ENCODE assay signal across 8 cellular contexts in genomic region chr11:43359432-43359818, GRCh38. TPM values are rescaled to one million over a fixed set of nuclear protein-coding genes. Genes with fewer than 3 reads are reported as not detected.
DNase-seq lines count a peak whose midpoint lies in the region; ATAC-seq and TF ChIP-seq lines count a peak whose summit lies in the region.

No MANE protein-coding gene starts in this region.

- peak overlapping the region; percentile 96 for H3K4me2 ChIP-seq in neural progenitor cell

- H3K27ac ChIP-seq in HL-60 (replicated peaks) (peak overlapping the region; percentile 95), neural progenitor cell (peak overlapping the region; percentile 94)

- no peak for TF ChIP-seq CTCF in HL-60 (IDR thresholded peaks at IDR 0.05; ENCODE audit: insufficient read depth, low read length)
- no peak for TF ChIP-seq CTCF in activated B cell treated with CpG ODN at 0.5 μM for 24 hours (IDR thresholded peaks at IDR 0.05)
- TF ChIP-seq CTCF in fibroblast of pulmonary artery (IDR thresholded peaks at IDR 0.05; ENCODE audit: low read length, missing control alignments) = no peak
- no peak for TF ChIP-seq CTCF in neural progenitor cell (IDR thresholded peaks at IDR 0.05)

- intact Hi-C loops in activated B cell treated with CpG ODN at 0.5 μM for 24 hours (cut with micrococcal nuclease) = loop anchor here (1.0 to 5.0 kb wide), 6 partner anchors 8 to 1995 kb away; partner anchors contain the start of gene ACCS

- H3K4me1 Mint-ChIP-seq in activated B cell treated with CpG ODN at 0.5 μM for 24 hours = peaks cover 40% of the 10 kb centered on the region
- H3K4me1 Mint-ChIP-seq in neural progenitor cell = peaks cover 23% of the 10 kb centered on the region

- H3K36me3 Mint-ChIP-seq in activated B cell treated with CpG ODN at 0.5 μM for 24 hours (ENCODE audit: low read depth) = peaks cover 24% of the 10 kb centered on the region
- H3K36me3 Mint-ChIP-seq in neural progenitor cell = peaks cover 8% of the 10 kb centered on the region

- ATAC-seq in GM21515 (IDR thresholded peaks at IDR 0.05; ENCODE audit: unreplicated experiment) (peak; percentile 51), activated B cell treated with CpG ODN at 0.5 μM for 24 hours (ENCODE audit: low read depth) (peak; percentile 25)

- H3K27ac Mint-ChIP-seq in activated B cell treated with CpG ODN at 0.5 μM for 24 hours = peak overlapping the region; percentile 99
- peak overlapping the region; percentile 91 for H3K27ac Mint-ChIP-seq in neural progenitor cell

- H3K9me3 Mint-ChIP-seq in activated B cell treated with CpG ODN at 0.5 μM for 24 hours (no peaks in the 10 kb centered on the region), neural progenitor cell (no peaks in the 10 kb centered on the region)

- H3K27me3 ChIP-seq in HL-60 (ENCODE audit: insufficient read depth, poor library complexity, severe bottlenecking) (no peaks in the 10 kb centered on the region), neural progenitor cell (no peaks in the 10 kb centered on the region)

- POLR2A ChIA-PET in activated B cell treated with CpG ODN at 0.5 μM for 24 hours (lab: Charles Lee) = interaction anchor here (0.9 to 2.6 kb wide), 7 partner anchors 8 to 522 kb away, joined by 3 to 56 read pairs (median 7); partner anchors contain the start of genes ALKBH3, API5 and HSD17B12

- peak overlapping the region; percentile 96 for H3K9ac ChIP-seq in neural progenitor cell

- H3K27me3 Mint-ChIP-seq in activated B cell treated with CpG ODN at 0.5 μM for 24 hours (no peaks in the 10 kb centered on the region), neural progenitor cell (ENCODE audit: insufficient read depth, low read depth) (no peaks in the 10 kb centered on the region)

- H3K36me3 ChIP-seq in neural progenitor cell = no peaks in the 10 kb centered on the region

- H3F3A ChIP-seq in neural progenitor cell (ENCODE audit: low read depth) = peaks cover 9% of the 10 kb centered on the region

- no peaks in the 10 kb centered on the region for H3K9me3 ChIP-seq in neural progenitor cell (ENCODE audit: low read depth)

- DNase-seq in NCI-H748 (lab: John Stamatoyannopoulos, UW; ENCODE audit: unreplicated experiment) (peak; percentile 36), NCI-H748 treated with DMSO at 0.1 percent for 48 hours (lab: John Stamatoyannopoulos, UW) (no peak), HL-60 (ENCODE audit: low read depth in 1 of 2, low spot score in 1 of 2) (peak in 1 of 2 experiments; percentile 18), activated B cell treated with CpG ODN at 0.5 μM for 24 hours (no peak), fibroblast of pulmonary artery (ENCODE audit: low read depth) (peak; percentile 35), neural progenitor cell (ENCODE audit: low spot score) (no peak), NCI-H345 treated with DMSO at 0.1 percent for 48 hours (lab: John Stamatoyannopoulos, UW; ENCODE audit: unreplicated experiment) (no peak)

- peaks cover 20% of the 10 kb centered on the region for H3K4me1 ChIP-seq in neural progenitor cell

- CTCF ChIA-PET in activated B cell treated with CpG ODN at 0.5 μM for 24 hours (lab: Charles Lee) = interaction anchor here (2.0 kb wide), 1 partner anchor 47 kb away, joined by 19 read pairs; the partner anchor contains the start of gene API5

- H3K4me3 Mint-ChIP-seq in activated B cell treated with CpG ODN at 0.5 μM for 24 hours = peak overlapping the region; percentile 99
- H3K4me3 Mint-ChIP-seq in neural progenitor cell = peak overlapping the region; percentile 100

- H3K79me2 ChIP-seq in neural progenitor cell (ENCODE audit: low read depth) = peaks cover 65% of the 10 kb centered on the region

- H3K4me3 ChIP-seq in HL-60 (replicated peaks; ENCODE audit: insufficient read depth, low read length) (peak overlapping the region; percentile 89), fibroblast of pulmonary artery (replicated peaks; ENCODE audit: low read depth, low read length) (peak overlapping the region; percentile 95), neural progenitor cell (peak overlapping the region; percentile 79)

- H4K20me1 ChIP-seq in neural progenitor cell (ENCODE audit: low read depth) = peaks cover 42% of the 10 kb centered on the region

- peak overlapping the region; percentile 92 for H2AFZ ChIP-seq in neural progenitor cell (replicated peaks)

RNA-seq across cellular contexts. Expression of gene TTC17, which starts 0.7 kb away (rescaled TPM):
- total RNA-seq in activated B cell treated with CpG ODN at 0.5 μM for 24 hours (102 and 127 TPM in 2 replicates), neural progenitor cell (ENCODE audit: low replicate concordance) (182 and 183 TPM in 2 replicates)

RNA-seq across cellular contexts. Expression of gene API5, which starts 47.6 kb away (rescaled TPM):
- total RNA-seq in activated B cell treated with CpG ODN at 0.5 μM for 24 hours (122 and 123 TPM in 2 replicates), neural progenitor cell (ENCODE audit: low replicate concordance) (155 and 239 TPM in 2 replicates)

Comparison
In these comparisons a context has a peak if more than half of its experiments do, and no peak if none do; other contexts are left out.
1. DNase-seq: peak in NCI-H748 (single experiment) and fibroblast of pulmonary artery (single experiment); none in NCI-H748 treated with DMSO at 0.1 percent for 48 hours (single experiment), activated B cell treated with CpG ODN at 0.5 μM for 24 hours (single experiment), neural progenitor cell (single experiment) and NCI-H345 treated with DMSO at 0.1 percent for 48 hours (single experiment).
2. Peak in every context shown above with its lines, with median percentiles within 50 percentile points of each other: H3K4me3 ChIP-seq.